Comparison of ENCODE assay signal across 10 cellular contexts in genomic region chr7:155257482-155258232, GRCh38. TPM values are rescaled to one million over a fixed set of nuclear protein-coding genes. Genes with fewer than 3 reads are reported as not detected.
DNase-seq lines count a peak whose midpoint lies in the region; ATAC-seq and TF ChIP-seq lines count a peak whose summit lies in the region.
"Had no signal": no experiment of that assay in that cellular context is flagged by ENCODE, and none has a peak within 500 bp of the region (broad histone marks: within the 10 kb centered on the region; RNA-seq: fewer than 3 reads in every experiment).

No MANE protein-coding gene starts in this region.

- in situ Hi-C loops in astrocyte of the spinal cord (cut with HindIII; ENCODE audit: low sequenced_read_pairs): no loop called here

- peak overlapping the region; percentile 51 to 85 (median 72) for H3K27ac ChIP-seq in heart right ventricle

- ATAC-seq in heart right ventricle (peak; percentile 79 to 94 (median 90)), HG03521 (IDR thresholded peaks at IDR 0.05; ENCODE audit: unreplicated experiment) (no peak)
- ATAC-seq: activated T-cell treated with anti-CD3 and anti-CD28 coated beads, Interleukin-2, amount 50 U/mL, for 4 hours had no signal

- peaks cover 0 to 6% (median 0%) of the 10 kb centered on the region in 7 donors for H3K27me3 ChIP-seq in heart right ventricle

- H3K36me3 ChIP-seq in heart right ventricle: no peaks in the 10 kb centered on the region

- H3K9me3 ChIP-seq in heart right ventricle: no peaks in the 10 kb centered on the region

- 50 to 63% methylated on average over 30 of the region's 30 CpGs for WGBS in heart right ventricle, 2 donors

- DNase-seq in EH (ENCODE audit: low read depth): peak; percentile 71
- peak; percentile 78 for DNase-seq in astrocyte of the spinal cord (ENCODE audit: low read depth, low spot score)
- DNase-seq in heart right ventricle: peak; percentile 82 to 83
- peak; percentile 79 for DNase-seq in skeletal muscle cell (ENCODE audit: low read depth)
- DNase-seq in SK-N-DZ (ENCODE audit: low spot score): no peak
- DNase-seq in NCI-H748 treated with DMSO at 0.1 percent for 48 hours (lab: John Stamatoyannopoulos, UW): no peak
- no peak for DNase-seq in superior temporal gyrus (ENCODE audit: extremely low spot score)
- DNase-seq: activated T-cell treated with anti-CD3 and anti-CD28 coated beads, Interleukin-2, amount 50 U/mL, for 4 hours; stimulated activated CD4-positive, alpha-beta T cell treated with anti-CD3 and anti-CD28 coated beads, Interleukin-4, amount 100 ng/mL, for 4 hours had no signal

- H3K4me1 ChIP-seq in heart right ventricle: peaks cover 7 to 24% (median 15%) of the 10 kb centered on the region in 9 donors

- intact Hi-C loops in heart right ventricle (cut with DNase I): loop anchor here in 5 of 10 donors (1.0 to 10.0 kb wide), 7 partner anchors 39 to 53 kb away; partner anchors contain the start of gene INSIG1 (in 4 of the 5)

- TF ChIP-seq CTCF in astrocyte of the spinal cord (IDR thresholded peaks at IDR 0.05; ENCODE audit: low read depth, low read length) (no peak), heart right ventricle (IDR thresholded peaks at IDR 0.05) (no peak)

- H3K4me3 ChIP-seq in astrocyte of the spinal cord (ENCODE audit: low read depth, low read length) (no peak overlapping the region), heart right ventricle (peak overlapping the region in 6 of 10 donors; percentile 9 to 33 (median 21)), skeletal muscle cell (ENCODE audit: low read depth, low read length) (no peak overlapping the region)

RNA-seq across cellular contexts. Expression of gene INSIG1, which starts 40.0 kb away (rescaled TPM):
- total RNA-seq in heart right ventricle: 10 to 100 TPM in 7 of 10 donors, 1 to 10 TPM in 3; 5.9 to 16.3 (median 12.1) TPM
- 10 to 100 TPM in 1 of 2 donors, 1 to 10 TPM in 1; 6.7 to 13.1 TPM for polyA plus RNA-seq in heart right ventricle
- polyA plus RNA-seq in SK-N-DZ (2014; cell fraction: cytosol; rRNA removed): 59.3 and 60.9 TPM in 2 replicates
- polyA plus RNA-seq in SK-N-DZ (2014; cell fraction: nucleus; rRNA removed): 47.2 and 56.0 TPM in 2 replicates

Comparison
In these comparisons a context has a peak if more than half of its experiments do, and no peak if none do; other contexts are left out.
1. DNase-seq: peak in EH (single experiment), astrocyte of the spinal cord (single experiment), heart right ventricle (2 of 2) and skeletal muscle cell (single experiment); none in SK-N-DZ (single experiment), NCI-H748 treated with DMSO at 0.1 percent for 48 hours (single experiment) and superior temporal gyrus (single experiment).
2. H3K4me3 ChIP-seq: peak in heart right ventricle (6 of 10); none in astrocyte of the spinal cord (single experiment) and skeletal muscle cell (single experiment).